In genomic region chr15:67945951-67946700, GRCh38 we compare ENCODE assay signal across 10 cellular contexts.
DNase-seq lines count a peak whose midpoint lies in the region; ATAC-seq and TF ChIP-seq lines count a peak whose summit lies in the region.
"Had no signal": no experiment of that assay in that cellular context is flagged by ENCODE, and none has a peak within 500 bp of the region (broad histone marks: within the 10 kb centered on the region; RNA-seq: fewer than 3 reads in every experiment).

No MANE protein-coding gene starts in this region.

- no peak overlapping the region for H3K4ac ChIP-seq in IMR-90 (ENCODE audit: low read depth, low read length)

- H3K56ac ChIP-seq in IMR-90 (ENCODE audit: extremely low read depth, insufficient read depth, low read length), result no peak overlapping the region

- peak; percentile 87 for ATAC-seq in IMR-90 (ENCODE audit: low read depth)
- ATAC-seq in left lung, result peak; percentile 55
- no peak for ATAC-seq in mucosa of descending colon
- no peak for ATAC-seq in left colon

- H3K4me2 ChIP-seq in IMR-90 (ENCODE audit: low read depth, low read length), result no peak overlapping the region

- no peak overlapping the region for H2BK120ac ChIP-seq in IMR-90 (ENCODE audit: low read depth, low read length)

- peaks cover 4% of the 10 kb centered on the region for H3K4me1 ChIP-seq in IMR-90 (ENCODE audit: control insufficient read depth, insufficient read depth, low read length)
- no peaks in the 10 kb centered on the region for H3K4me1 ChIP-seq in breast epithelium
- no peaks in the 10 kb centered on the region for H3K4me1 ChIP-seq in left lung
- no peaks in the 10 kb centered on the region for H3K4me1 ChIP-seq in mucosa of descending colon (ENCODE audit: low read depth)

- no TSS peak for BruUV-seq in IMR-90 (replicated peaks; lab: Mats Ljungman, UMichigan)

- no peak overlapping the region for H4K91ac ChIP-seq in IMR-90 (ENCODE audit: insufficient read depth, low read depth, low read length)

- dilution Hi-C loops in IMR-90 (cut with HindIII; ENCODE audit: low sequenced_read_pairs, unreplicated experiment), result no loop called here

- no peaks in the 10 kb centered on the region for H3K27me3 ChIP-seq in IMR-90 (ENCODE audit: control insufficient read depth, insufficient read depth, low read length)
- no peaks in the 10 kb centered on the region for H3K27me3 ChIP-seq in breast epithelium
- H3K27me3 ChIP-seq in left lung, result no peaks in the 10 kb centered on the region

- H3K18ac ChIP-seq in IMR-90 (ENCODE audit: low read depth, low read length), result no peak overlapping the region

- H3K23ac ChIP-seq in IMR-90 (ENCODE audit: low read depth, low read length), result no peak overlapping the region

- H2BK5ac ChIP-seq in IMR-90 (ENCODE audit: low read depth, low read length, poor library complexity, severe bottlenecking), result no peak overlapping the region

- H3K36me3 ChIP-seq in IMR-90 (ENCODE audit: control insufficient read depth, insufficient read depth, low read length), result no peaks in the 10 kb centered on the region
- H3K36me3 ChIP-seq in breast epithelium, result no peaks in the 10 kb centered on the region
- H3K36me3 ChIP-seq in left lung, result no peaks in the 10 kb centered on the region
- H3K36me3 ChIP-seq in mucosa of descending colon (ENCODE audit: low read depth), result no peaks in the 10 kb centered on the region

- H2AK9ac ChIP-seq in IMR-90 (replicated peaks; ENCODE audit: low read depth, low read length, poor library complexity), result peak overlapping the region; percentile 84

- H3K4me3 ChIP-seq in AG10803 (ENCODE audit: low read length) (no peak overlapping the region), IMR-90 (ENCODE audit: insufficient read depth, low read depth, low read length) (no peak overlapping the region), breast epithelium (peak overlapping the region in 1 of 3 donors; percentile 20), left lung (no peak overlapping the region), mucosa of descending colon (no peak overlapping the region)

- POLR2A ChIA-PET in IMR-90 (lab: Charles Lee; ENCODE audit: unreplicated experiment), result no interaction called here

- H3K14ac ChIP-seq in IMR-90 (replicated peaks; ENCODE audit: low read depth, low read length), result 0 out of 2 replicates have a peak overlapping the region, but pooled peaks have one; percentile 0

- in situ Hi-C loops in IMR-90 (cut with MboI; ENCODE audit: low sequenced_read_pairs), result no loop called here

- H4K5ac ChIP-seq in IMR-90 (ENCODE audit: low read depth, low read length), result no peak overlapping the region; the same call in 1 of the 2 replicates

- no peaks in the 10 kb centered on the region for H3K9me1 ChIP-seq in IMR-90 (ENCODE audit: insufficient read depth, low read length)

- no peak for TF ChIP-seq CTCF in AG10803 (conservative IDR thresholded peaks at IDR 0.05; ENCODE audit: low read length)
- no peak for TF ChIP-seq CTCF in IMR-90 (conservative IDR thresholded peaks at IDR 0.05; ENCODE audit: low read depth, low read length)
- no peak for TF ChIP-seq CTCF in breast epithelium (IDR thresholded peaks at IDR 0.05)
- no peak for TF ChIP-seq CTCF in left lung (IDR thresholded peaks at IDR 0.05)
- TF ChIP-seq CTCF in mucosa of descending colon (IDR thresholded peaks at IDR 0.05), result no peak

- no peaks in the 10 kb centered on the region for H3K79me1 ChIP-seq in IMR-90 (ENCODE audit: low read depth in 1 of 2, low read length in 2 of 2)

- no peak overlapping the region for H3K9ac ChIP-seq in IMR-90 (ENCODE audit: low read depth, low read length)

- H3K27ac ChIP-seq in IMR-90 (ENCODE audit: insufficient read depth, low read length), result no peak overlapping the region
- H3K27ac ChIP-seq in breast epithelium, result peak overlapping the region; percentile 30 to 62
- no peak overlapping the region for H3K27ac ChIP-seq in left lung

- H4K20me1 ChIP-seq in IMR-90 (ENCODE audit: insufficient read depth, low read length), result no peaks in the 10 kb centered on the region; the same call in 1 of the 2 replicates

- no peak for TF ChIP-seq RAD21 in IMR-90 (IDR thresholded peaks at IDR 0.05; ENCODE audit: low read length)

- H3K9me3 ChIP-seq in IMR-90 (ENCODE audit: control insufficient read depth, insufficient read depth, low read length) (no peaks in the 10 kb centered on the region; the same call in 1 of the 2 replicates), breast epithelium (no peaks in the 10 kb centered on the region), left lung (no peaks in the 10 kb centered on the region), mucosa of descending colon (no peaks in the 10 kb centered on the region)

- H2AFZ ChIP-seq in IMR-90 (replicated peaks; ENCODE audit: low read length, poor library complexity), result peak overlapping the region; percentile 71

- CTCF ChIA-PET in IMR-90 (lab: Yijun Ruan, JAX), result interaction anchor here (0.5 to 0.6 kb wide), 2 partner anchors 113 to 218 kb away, joined by 3 to 4 read pairs; no protein-coding TSS in a partner anchor

- no peak overlapping the region for H2BK15ac ChIP-seq in IMR-90 (ENCODE audit: low read depth, low read length)

- 0 out of 4 replicates have a peak overlapping the region, but pooled peaks of 1 of the 2 experiments have one; percentile 1 for H4K8ac ChIP-seq in IMR-90 (ENCODE audit: low read depth in 2 of 2, low read length in 2 of 2)

- peak; percentile 12 for DNase-seq in AG10803 (ENCODE audit: low read depth)
- DNase-seq in IMR-90, result peak; percentile 44
- DNase-seq in breast epithelium (ENCODE audit: low spot score in 2 of 2), result peak in 1 of 2 donors; percentile 69
- no peak for DNase-seq in left lung
- no peak for DNase-seq in SKM-1 treated with dmso at 0.1 percent for 144 hours (lab: John Stamatoyannopoulos, UW; ENCODE audit: unreplicated experiment)
- DNase-seq in mucosa of descending colon, result no peak
- no peak for DNase-seq in stimulated activated naive CD4-positive, alpha-beta T cell (lab: John Stamatoyannopoulos, UW)
- no peak for DNase-seq in left colon
- DNase-seq: activated naive CD4-positive, alpha-beta T cell treated with Interleukin-2 at 50 U/mL for 16 hours; GDM1 had no signal

- H2BK20ac ChIP-seq in IMR-90 (ENCODE audit: low read depth, low read length), result no peak overlapping the region

- intact Hi-C loops in IMR-90 (cut with micrococcal nuclease) (no loop called here), breast epithelium (cut with DNase I; ENCODE audit: low total_unique reads) (no loop called here), left lung (cut with DNase I) (no loop called here), mucosa of descending colon (cut with DNase I, micrococcal nuclease) (no loop called here), left colon (cut with DNase I, micrococcal nuclease) (no loop called here)

- no peak overlapping the region for H2AK5ac ChIP-seq in IMR-90 (ENCODE audit: low read depth, low read length)

- WGBS in IMR-90 (ENCODE audit: extremely low coverage in 2 of 2, insufficient read length in 1 of 2), 2 experiments, result 89% methylated on average over 1 of the region's 6 CpGs; no CpG with 5 or more reads in 1 of the 2 experiments

- TF ChIP-seq POLR2A in IMR-90 (IDR thresholded peaks at IDR 0.05; ENCODE audit: low read depth, low read length), result no peak
- no peak for TF ChIP-seq POLR2A in breast epithelium (IDR thresholded peaks at IDR 0.05)

TF ChIP-seq in IMR-90, 13 proteins besides CTCF, POLR2A, EP300 and RAD21:
- TF ChIP-seq MAZ (IDR thresholded peaks at IDR 0.05; ENCODE audit: borderline replicate concordance, low read depth, low read length), result no peak
- TF ChIP-seq USF2 (IDR thresholded peaks at IDR 0.05; ENCODE audit: low read depth, low read length), result peak; percentile 65
TF ChIP-seq in IMR-90: peak in this region for 1.

Comparison
In these comparisons a context has a peak if more than half of its experiments do, and no peak if none do; other contexts are left out.
1. DNase-seq: peak in AG10803 (single experiment) and IMR-90 (single experiment); none in left lung (0 of 2), SKM-1 treated with dmso at 0.1 percent for 144 hours (single experiment), mucosa of descending colon (0 of 3), stimulated activated naive CD4-positive, alpha-beta T cell (0 of 6) and left colon (0 of 2).
2. ATAC-seq: peak in IMR-90 (single experiment) and left lung (single experiment); none in mucosa of descending colon (single experiment) and left colon (single experiment).
3. H3K27ac ChIP-seq: peak in breast epithelium (2 of 2); none in IMR-90 (single experiment) and left lung (0 of 2).